ENCODE assay signal across 11 cellular contexts in genomic region chr4:84878090-84878489, GRCh38.
DNase-seq lines count a peak whose midpoint lies in the region; ATAC-seq, FAIRE-seq and TF ChIP-seq lines count a peak whose summit lies in the region.
"Had no signal": no experiment of that assay in that cellular context is flagged by ENCODE, and none has a peak within 500 bp of the region (broad histone marks: within the 10 kb centered on the region; RNA-seq: fewer than 3 reads in every experiment).

No MANE protein-coding gene starts in this region.

- DNase-seq in ACHN, result peak; percentile 61
- DNase-seq in HS-5 (ENCODE audit: low read depth), result peak; percentile 84
- peak; percentile 72 for DNase-seq in bronchial epithelial cell (ENCODE audit: low read depth)
- peak; percentile 63 for DNase-seq in keratinocyte (ENCODE audit: low read depth, low spot score)
- no peak for DNase-seq in medulla oblongata (ENCODE audit: extremely low spot score)
- DNase-seq: effector CD8-positive, alpha-beta T cell; naive B cell; tibial artery had no signal

- no peaks in the 10 kb centered on the region for H3K9me1 ChIP-seq in keratinocyte (ENCODE audit: control insufficient read depth, extremely low read depth, insufficient read depth, low read length)

- no peak overlapping the region for H2AFZ ChIP-seq in keratinocyte (ENCODE audit: control insufficient read depth, low read length)

- FAIRE-seq in bronchial epithelial cell (lab: Jason Lieb, UNC) (no peak), keratinocyte (lab: Jason Lieb, UNC) (peak; percentile 66)

- H3K36me3 ChIP-seq in bronchial epithelial cell (ENCODE audit: control insufficient read depth, insufficient read depth, low read length), result no peaks in the 10 kb centered on the region
- H3K36me3 ChIP-seq in keratinocyte (ENCODE audit: control insufficient read depth in 2 of 2, extremely low read depth in 1 of 2, insufficient read depth in 2 of 2, low read length in 2 of 2), result no peaks in the 10 kb centered on the region

- H3K4me3 ChIP-seq in bronchial epithelial cell (ENCODE audit: low read depth, low read length), result no peak overlapping the region
- no peak overlapping the region for H3K4me3 ChIP-seq in keratinocyte (ENCODE audit: control insufficient read depth in 2 of 3, extremely low read depth in 1 of 3, insufficient read depth in 2 of 3, low read depth in 1 of 3, low read length in 3 of 3)
- H3K4me3 ChIP-seq: tibial artery had no signal

- no peak for TF ChIP-seq CTCF in bronchial epithelial cell (IDR thresholded peaks at IDR 0.05; ENCODE audit: insufficient read depth, low read length, severe bottlenecking)
- TF ChIP-seq CTCF in keratinocyte (optimal IDR thresholded peaks at IDR 0.05 in 1 of 3, IDR thresholded peaks at IDR 0.05 in 1 of 3, conservative IDR thresholded peaks at IDR 0.05 in 1 of 3; ENCODE audit: extremely low read depth in 1 of 3, insufficient read depth in 2 of 3, low read length in 3 of 3), result no peak

- peak overlapping the region; percentile 7 for H3K4me2 ChIP-seq in keratinocyte (ENCODE audit: control insufficient read depth, extremely low read depth, insufficient read depth, low read depth, low read length)

- no peaks in the 10 kb centered on the region for H4K20me1 ChIP-seq in keratinocyte (ENCODE audit: control insufficient read depth, extremely low read depth, insufficient read depth, low read length)

- H3K79me2 ChIP-seq in keratinocyte (ENCODE audit: control insufficient read depth, insufficient read depth, low read length), result no peaks in the 10 kb centered on the region

- H3K27me3 ChIP-seq in bronchial epithelial cell (ENCODE audit: control insufficient read depth, insufficient read depth, low read length) (no peaks in the 10 kb centered on the region), keratinocyte (ENCODE audit: control insufficient read depth, extremely low read depth, insufficient read depth, low read length) (no peaks in the 10 kb centered on the region)
- H3K27me3 ChIP-seq: tibial artery had no signal

- peak overlapping the region; percentile 15 for H3K27ac ChIP-seq in keratinocyte (ENCODE audit: control insufficient read depth, insufficient read depth, low read length)
- H3K27ac ChIP-seq: tibial artery had no signal

- H3K9ac ChIP-seq in keratinocyte (ENCODE audit: control insufficient read depth, extremely low read depth, insufficient read depth, low read length), result no peak overlapping the region

- peaks cover 17% of the 10 kb centered on the region for H3K4me1 ChIP-seq in keratinocyte (ENCODE audit: control insufficient read depth, extremely low read depth, insufficient read depth, low read length)

- dilution Hi-C loops in keratinocyte (cut with MboI; ENCODE audit: extremely low pct_ligation_motif_present, low sequenced_read_pairs), result no loop called here

- in situ Hi-C loops in ACHN (cut with HindIII; ENCODE audit: low pct_ligation_motif_present, low pct_unique_long_range_greater_than_20kb, low sequenced_read_pairs), result no loop called here

- H3K9me3 ChIP-seq in keratinocyte (ENCODE audit: control insufficient read depth, low read depth, low read length), result no peaks in the 10 kb centered on the region
- H3K9me3 ChIP-seq: tibial artery had no signal

- no peak for ATAC-seq in GM19395 (IDR thresholded peaks at IDR 0.05; ENCODE audit: unreplicated experiment)
- ATAC-seq in GM18867 (IDR thresholded peaks at IDR 0.05; ENCODE audit: unreplicated experiment), result no peak
- no peak for ATAC-seq in GM18517 (IDR thresholded peaks at IDR 0.05; ENCODE audit: unreplicated experiment)
